In the genomic region with DNA sequence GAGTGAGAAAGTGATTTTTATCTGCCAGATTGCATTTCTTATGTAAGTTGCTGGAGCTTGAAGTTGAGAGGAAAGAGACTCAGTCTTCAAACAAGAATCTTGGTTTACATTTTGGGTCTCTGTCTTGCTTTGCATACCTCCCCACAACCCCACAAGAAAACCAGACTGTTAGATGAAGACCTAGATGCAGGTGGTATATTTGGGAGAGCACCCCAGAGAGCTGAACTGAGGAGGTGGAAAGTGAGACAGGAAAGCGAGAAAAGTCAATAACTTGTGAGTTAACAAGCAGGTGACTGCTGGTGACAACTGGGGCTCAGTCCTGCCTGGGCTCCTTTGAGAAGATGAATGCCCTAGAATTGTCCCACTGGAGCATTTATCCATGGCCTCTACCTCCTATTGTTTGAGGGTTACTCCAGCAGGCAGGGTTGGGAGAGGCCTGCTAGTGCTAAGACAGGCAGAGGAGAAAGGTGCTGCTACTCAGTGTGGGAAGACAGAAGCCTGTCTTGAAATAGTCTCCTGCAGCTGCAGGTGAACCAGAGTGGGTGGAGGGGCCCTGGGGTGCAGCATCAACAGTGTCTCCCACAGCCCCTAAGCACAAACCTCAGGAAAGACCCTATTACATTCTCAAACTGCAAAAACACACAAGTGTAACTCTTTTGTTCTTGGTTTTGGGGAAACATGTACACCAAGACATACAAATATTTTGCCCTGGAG, we compare ENCODE assay signal across 12 cellular contexts.
DNase-seq lines count a peak whose midpoint lies in the region; ATAC-seq lines count a peak whose summit lies in the region.
"Had no signal": no experiment of that assay in that cellular context is flagged by ENCODE, and none has a peak within 500 bp of the region (broad histone marks: within the 10 kb centered on the region; RNA-seq: fewer than 3 reads in every experiment).

No MANE protein-coding gene starts in this region.

- no peak overlapping the region for H3K27ac Mint-ChIP-seq in stimulated activated memory B cell treated with anti-CD40 and anti-IgM and Interleukin-4, amounts not matched to agents 10 μg/mL and 1 μg/mL and 100 μg/mL, for 72 hours

- H3K4me1 Mint-ChIP-seq in stimulated activated memory B cell treated with anti-CD40 and anti-IgM and Interleukin-4, amounts not matched to agents 10 μg/mL and 1 μg/mL and 100 μg/mL, for 72 hours: no peaks in the 10 kb centered on the region

- H3K36me3 Mint-ChIP-seq in stimulated activated memory B cell treated with anti-CD40 and anti-IgM and Interleukin-4, amounts not matched to agents 10 μg/mL and 1 μg/mL and 100 μg/mL, for 72 hours: peaks cover 6% of the 10 kb centered on the region

- H3K4me3 Mint-ChIP-seq in stimulated activated memory B cell treated with anti-CD40 and anti-IgM and Interleukin-4, amounts not matched to agents 10 μg/mL and 1 μg/mL and 100 μg/mL, for 72 hours: no peak overlapping the region

- H3K9me3 Mint-ChIP-seq in stimulated activated memory B cell treated with anti-CD40 and anti-IgM and Interleukin-4, amounts not matched to agents 10 μg/mL and 1 μg/mL and 100 μg/mL, for 72 hours: peaks cover 20% of the 10 kb centered on the region

- DNase-seq in NCI-H146 treated with DMSO at 0.1 percent for 48 hours (lab: John Stamatoyannopoulos, UW; ENCODE audit: unreplicated experiment) (no peak), NCI-H345 treated with DMSO at 0.1 percent for 48 hours (lab: John Stamatoyannopoulos, UW; ENCODE audit: unreplicated experiment) (no peak)
- DNase-seq in stimulated activated naive CD4-positive, alpha-beta T cell (lab: John Stamatoyannopoulos, UW): no peak
- DNase-seq: amygdala; heart left ventricle; left ventricle myocardium superior; NCI-H2171; stimulated activated CD4-positive, alpha-beta T cell treated with anti-CD3 and anti-CD28 coated beads, Interleukin-15, amount 100 ng/mL, for 24 hours had no signal

- no peaks in the 10 kb centered on the region for H3K27me3 Mint-ChIP-seq in stimulated activated memory B cell treated with anti-CD40 and anti-IgM and Interleukin-4, amounts not matched to agents 10 μg/mL and 1 μg/mL and 100 μg/mL, for 72 hours

- ATAC-seq in GM19043 (IDR thresholded peaks at IDR 0.05; ENCODE audit: low read depth, unreplicated experiment) (peak; percentile 92), GM21737 (IDR thresholded peaks at IDR 0.05; ENCODE audit: unreplicated experiment) (peak; percentile 76), HG03108 (IDR thresholded peaks at IDR 0.05; ENCODE audit: unreplicated experiment) (peak; percentile 94)
- peak; percentile 34 for ATAC-seq in stimulated activated memory B cell treated with anti-CD40 and anti-IgM and Interleukin-4, amounts not matched to agents 10 μg/mL and 1 μg/mL and 100 μg/mL, for 72 hours
- ATAC-seq: left ventricle myocardium superior had no signal

Comparison
In these comparisons a context has a peak if more than half of its experiments do, and no peak if none do; other contexts are left out.
1. ATAC-seq: peak in every context shown above with its lines; median percentile 94 in HG03108; 92 in GM19043; 76 in GM21737; 34 in stimulated activated memory B cell treated with anti-CD40 and anti-IgM and Interleukin-4, amounts not matched to agents 10 μg/mL and 1 μg/mL and 100 μg/mL, for 72 hours.